In genomic region chr20:2658414-2659354, GRCh38 we compare ENCODE assay signal across 9 cellular contexts. TPM values are rescaled to one million over a fixed set of nuclear protein-coding genes. Genes with fewer than 3 reads are reported as not detected.
DNase-seq lines count a peak whose midpoint lies in the region; ATAC-seq and TF ChIP-seq lines count a peak whose summit lies in the region.
"Had no signal": no experiment of that assay in that cellular context is flagged by ENCODE, and none has a peak within 500 bp of the region (broad histone marks: within the 10 kb centered on the region; RNA-seq: fewer than 3 reads in every experiment).

No MANE protein-coding gene starts in this region.

- H3K36me3 Mint-ChIP-seq in CD8-positive, alpha-beta T cell: peaks cover 88% of the 10 kb centered on the region

- peak overlapping the region; percentile 14 for H3K27ac Mint-ChIP-seq in CD8-positive, alpha-beta T cell

- in situ Hi-C loops in GM18951 (cut with MboI; ENCODE audit: low sequenced_read_pairs, unreplicated experiment): no loop called here

- no peaks in the 10 kb centered on the region for H3K9me3 ChIP-seq in CD8-positive, alpha-beta T cell (ENCODE audit: low read length)

- no peaks in the 10 kb centered on the region for H3K27me3 Mint-ChIP-seq in CD8-positive, alpha-beta T cell (ENCODE audit: low read depth)

- H3K27ac ChIP-seq in CD8-positive, alpha-beta T cell (ENCODE audit: low read depth, low read length): no peak overlapping the region
- H3K27ac ChIP-seq in RWPE1: peak overlapping the region; percentile 51

- peaks cover 38% of the 10 kb centered on the region for H3K4me1 Mint-ChIP-seq in CD8-positive, alpha-beta T cell (ENCODE audit: low read depth)

- CTCF ChIA-PET in CD8-positive, alpha-beta T cell (lab: Charles Lee): no interaction called here
- CTCF ChIA-PET in RWPE1 (lab: Yijun Ruan, JAX): interaction anchor here (0.7 kb wide), 1 partner anchor 56 kb away, joined by 6 read pairs; no protein-coding TSS in a partner anchor

- POLR2A ChIA-PET in CD8-positive, alpha-beta T cell (lab: Charles Lee): no interaction called here
- POLR2A ChIA-PET in RWPE1 (lab: Yijun Ruan, JAX; ENCODE audit: low non-redundant PET): no interaction called here

- no peak for DNase-seq in CD8-positive, alpha-beta T cell
- DNase-seq in RWPE1 (ENCODE audit: low spot score) (peak; percentile 46), erythroblast (lab: John Stamatoyannopoulos, UW) (peak in 1 of 2 experiments; percentile 36), C1 segment of cervical spinal cord (lab: John Stamatoyannopoulos, UW) (no peak), epidermal melanocyte (ENCODE audit: insufficient read length, low spot score) (no peak), KG1 (lab: John Stamatoyannopoulos, UW) (no peak)
- no peak for DNase-seq in NK-92 treated with Interleukin-12 subunit alpha and Interleukin-12 subunit beta, amount 100 ng/mL, for 24 hours (lab: John Stamatoyannopoulos, UW)
- DNase-seq: activated effector memory CD4-positive, alpha-beta T cell treated with anti-CD3 and anti-CD28 coated beads, Interleukin-2, amount 50 U/mL, for 16 hours had no signal

- TF ChIP-seq POLR2A in GM18951 (IDR thresholded peaks at IDR 0.05; ENCODE audit: extremely low read depth, insufficient read depth, insufficient read length) (peak; percentile 50), erythroblast (IDR thresholded peaks at IDR 0.05; ENCODE audit: low read length) (peak; percentile 31)

- H3K4me1 ChIP-seq in CD8-positive, alpha-beta T cell (ENCODE audit: insufficient read depth, low read length): peaks cover 19% of the 10 kb centered on the region

- H3K27me3 ChIP-seq in CD8-positive, alpha-beta T cell (ENCODE audit: insufficient read depth, low read length): no peaks in the 10 kb centered on the region

- intact Hi-C loops in CD8-positive, alpha-beta T cell (cut with DNase I, micrococcal nuclease): loop anchor here (10.0 kb wide), 2 partner anchors 386 to 1814 kb away; partner anchors contain the start of genes GNRH2 (in 1 of the 2) and MRPS26 (in 1 of the 2)

- no peak for ATAC-seq in CD8-positive, alpha-beta T cell

- H3K4me3 ChIP-seq in CD8-positive, alpha-beta T cell (ENCODE audit: low read depth, low read length): no peak overlapping the region

- no peaks in the 10 kb centered on the region for H3K9me3 Mint-ChIP-seq in CD8-positive, alpha-beta T cell

- no peak for TF ChIP-seq CTCF in CD8-positive, alpha-beta T cell (IDR thresholded peaks at IDR 0.05)
- TF ChIP-seq CTCF in RWPE1 (conservative IDR thresholded peaks at IDR 0.05; ENCODE audit: low read depth): no peak

- H3K36me3 ChIP-seq in CD8-positive, alpha-beta T cell (ENCODE audit: insufficient read depth, low read length): peaks cover 70% of the 10 kb centered on the region

- no peak overlapping the region for H3K4me3 Mint-ChIP-seq in CD8-positive, alpha-beta T cell

RNA-seq across cellular contexts. Expression of gene IDH3B, which starts 5.3 kb away (rescaled TPM):
- total RNA-seq in CD8-positive, alpha-beta T cell: 100 to 1,000 TPM; 174 to 184 TPM

RNA-seq across cellular contexts. Expression of gene NOP56, which starts 6.3 kb away (rescaled TPM):
- 100 to 1,000 TPM; 311 to 317 TPM for total RNA-seq in CD8-positive, alpha-beta T cell

RNA-seq across cellular contexts. Expression of gene EBF4, which starts 33.9 kb away (rescaled TPM):
- total RNA-seq in CD8-positive, alpha-beta T cell: 1 to 10 TPM; 5.8 TPM
